ENCODE assay signal across 2 cellular contexts in the genomic region with DNA sequence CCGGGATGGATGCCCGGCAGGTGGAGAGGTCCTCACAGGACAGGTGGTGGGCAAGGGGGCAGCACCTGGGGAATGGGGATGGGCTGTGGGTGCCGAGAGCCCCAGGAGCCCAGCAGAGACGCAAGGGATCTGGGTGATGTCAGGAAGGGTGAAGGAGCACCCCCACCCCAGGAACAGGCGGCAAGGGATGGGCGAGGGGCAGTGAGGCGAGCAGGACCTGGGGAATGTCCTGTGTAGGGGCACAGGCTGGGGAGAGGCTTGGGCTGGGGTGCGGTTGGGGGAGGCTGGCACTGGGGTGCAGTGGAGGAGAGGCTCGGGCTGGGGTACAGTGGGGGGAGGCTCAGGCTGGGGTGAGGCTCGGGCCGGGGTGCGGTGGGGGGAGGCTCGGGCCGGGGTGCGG.
TF ChIP-seq lines count a peak whose summit lies in the region.

No MANE protein-coding gene starts in this region.

TF ChIP-seq in WTC11, 78 proteins besides CTCF, POLR2A, EP300 and RAD21:
- TF ChIP-seq, protein P1, sequence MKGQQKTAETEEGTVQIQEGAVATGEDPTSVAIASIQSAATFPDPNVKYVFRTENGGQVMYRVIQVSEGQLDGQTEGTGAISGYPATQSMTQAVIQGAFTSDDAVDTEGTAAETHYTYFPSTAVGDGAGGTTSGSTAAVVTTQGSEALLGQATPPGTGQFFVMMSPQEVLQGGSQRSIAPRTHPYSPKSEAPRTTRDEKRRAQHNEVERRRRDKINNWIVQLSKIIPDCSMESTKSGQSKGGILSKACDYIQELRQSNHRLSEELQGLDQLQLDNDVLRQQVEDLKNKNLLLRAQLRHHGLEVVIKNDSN (CRISPR knock-in tag; IDR thresholded peaks at IDR 0.05) = no peak
- TF ChIP-seq ATF1 (CRISPR knock-in tag; IDR thresholded peaks at IDR 0.05) = no peak
- TF ChIP-seq ZNF138 (CRISPR knock-in tag; conservative IDR thresholded peaks at IDR 0.05) = no peak
- no peak for TF ChIP-seq STAT6 (CRISPR knock-in tag; conservative IDR thresholded peaks at IDR 0.05; ENCODE audit: low read depth)
- no peak for TF ChIP-seq ZNF263 (CRISPR knock-in tag; IDR thresholded peaks at IDR 0.05; ENCODE audit: low read depth)
- no peak for TF ChIP-seq MLX (CRISPR knock-in tag; IDR thresholded peaks at IDR 0.05)
- TF ChIP-seq, protein P2, sequence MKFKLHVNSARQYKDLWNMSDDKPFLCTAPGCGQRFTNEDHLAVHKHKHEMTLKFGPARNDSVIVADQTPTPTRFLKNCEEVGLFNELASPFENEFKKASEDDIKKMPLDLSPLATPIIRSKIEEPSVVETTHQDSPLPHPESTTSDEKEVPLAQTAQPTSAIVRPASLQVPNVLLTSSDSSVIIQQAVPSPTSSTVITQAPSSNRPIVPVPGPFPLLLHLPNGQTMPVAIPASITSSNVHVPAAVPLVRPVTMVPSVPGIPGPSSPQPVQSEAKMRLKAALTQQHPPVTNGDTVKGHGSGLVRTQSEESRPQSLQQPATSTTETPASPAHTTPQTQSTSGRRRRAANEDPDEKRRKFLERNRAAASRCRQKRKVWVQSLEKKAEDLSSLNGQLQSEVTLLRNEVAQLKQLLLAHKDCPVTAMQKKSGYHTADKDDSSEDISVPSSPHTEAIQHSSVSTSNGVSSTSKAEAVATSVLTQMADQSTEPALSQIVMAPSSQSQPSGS (CRISPR knock-in tag; IDR thresholded peaks at IDR 0.05; ENCODE audit: borderline replicate concordance, low read depth) = no peak
- no peak for TF ChIP-seq MXD4 (CRISPR knock-in tag; IDR thresholded peaks at IDR 0.05; ENCODE audit: borderline replicate concordance)
- no peak for TF ChIP-seq HMGA2 (CRISPR knock-in tag; IDR thresholded peaks at IDR 0.05)
- no peak for TF ChIP-seq NFYB (CRISPR knock-in tag; conservative IDR thresholded peaks at IDR 0.05; ENCODE audit: low read depth)
- no peak for TF ChIP-seq ZMAT4 (CRISPR knock-in tag; IDR thresholded peaks at IDR 0.05)
- no peak for TF ChIP-seq FOXP1 (CRISPR knock-in tag; IDR thresholded peaks at IDR 0.05; ENCODE audit: borderline replicate concordance)

TF ChIP-seq in SK-N-SH, 30 proteins besides CTCF, POLR2A, EP300 and RAD21 (continued from another document):
- TF ChIP-seq TAF1 (IDR thresholded peaks at IDR 0.05; ENCODE audit: borderline replicate concordance, low read depth, low read length) (no peak), JUND (IDR thresholded peaks at IDR 0.05) (no peak), GATA2 (CRISPR knock-in tag; IDR thresholded peaks at IDR 0.05) (no peak)
TF ChIP-seq in SK-N-SH: peak in this region for 0.
